In the genomic region with DNA sequence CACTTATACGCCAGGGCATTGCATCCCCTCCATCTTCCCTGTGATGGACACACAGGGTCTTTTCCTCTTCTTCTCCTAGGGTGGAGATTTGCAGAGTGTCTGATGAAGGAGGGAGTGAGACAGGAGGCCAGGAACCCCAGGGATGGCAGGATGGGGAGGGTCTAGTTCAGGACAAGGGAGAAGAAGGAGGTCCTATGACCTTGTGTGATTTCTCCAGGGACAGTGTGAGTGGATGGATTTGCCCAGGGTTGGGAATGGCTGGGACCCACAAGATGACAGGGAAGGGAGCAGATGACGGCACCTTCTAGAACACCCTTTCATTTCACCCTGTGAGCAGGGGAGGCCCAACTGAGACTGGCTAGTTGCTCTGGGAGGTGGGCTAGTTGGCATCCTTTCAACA, we compare ENCODE assay signal across 27 cellular contexts.
"Had no signal": no experiment of that assay in that cellular context is flagged by ENCODE, and none has a peak within 500 bp of the region (broad histone marks: within the 10 kb centered on the region; RNA-seq: fewer than 3 reads in every experiment).

No MANE protein-coding gene starts in this region.

- DNase-seq: stimulated activated CD4-positive, alpha-beta T cell treated with anti-CD3 and anti-CD28 coated beads, Interleukin-2, amount 100 ng/mL, for 48 hours; stimulated activated CD4-positive, alpha-beta T cell treated with anti-CD3 and anti-CD28 coated beads, Interleukin-4, amount 100 ng/mL, for 1 hour; stimulated activated CD4-positive, alpha-beta T cell treated with anti-CD3 and anti-CD28 coated beads, Interleukin-4, amount 100 ng/mL, for 24 hours; stimulated activated CD4-positive, alpha-beta T cell treated with anti-CD3 and anti-CD28 coated beads, Interleukin-4, amount 100 ng/mL, for 4 hours; stimulated activated CD8-positive, alpha-beta memory T cell treated with anti-CD3 and anti-CD28 coated beads, Interleukin-4, amount 100 ng/mL, for 48 hours; stimulated activated naive B cell treated with anti-CD40 and anti-IgM and Interleukin-4, amounts not matched to agents 10 μg/mL and 1 μg/mL and 100 μg/mL, for 72 hours; stimulated activated naive CD4-positive, alpha-beta T cell; stimulated activated naive CD4-positive, alpha-beta T cell treated with Interleukin-2 at 50 U/mL for 16 hours; stimulated activated naive CD8-positive, alpha-beta T cell treated with anti-CD3 and anti-CD28 coated beads, Interleukin-15, amount 100 ng/mL, for 72 hours; stimulated activated naive CD8-positive, alpha-beta T cell treated with anti-CD3 and anti-CD28 coated beads, Interleukin-15, Interleukin-2, amounts not matched to agents 100 U/mL and 50 U/mL, for 24 hours; stomach; testis; thyroid gland; tibial artery; transverse colon; trophoblast cell; upper lobe of left lung; upper lobe of right lung; uterus had no signal

- H3K27ac ChIP-seq: stomach, suprapubic skin, testis, thoracic aorta, thyroid gland, tibial artery, tibial nerve, transverse colon, upper lobe of left lung, upper lobe of right lung, uterus, vagina had no signal

- H3K27me3 ChIP-seq: stomach, suprapubic skin, testis, thyroid gland, tibial artery, tibial nerve, transverse colon, upper lobe of left lung, upper lobe of right lung, uterus, vagina had no signal

- H3K27me3 Mint-ChIP-seq: stimulated activated naive B cell treated with anti-CD40 and anti-IgM and Interleukin-4, amounts not matched to agents 10 μg/mL and 1 μg/mL and 100 μg/mL, for 72 hours; stimulated activated naive CD8-positive, alpha-beta T cell treated with anti-CD3 and anti-CD28 coated beads, Interleukin-15, Interleukin-2, amounts not matched to agents 100 ng/mL and 50 ng/mL, for 24 hours had no signal

- H3K4me1 Mint-ChIP-seq: stimulated activated effector memory CD8-positive, alpha-beta T cell treated with anti-CD3 and anti-CD28 coated beads, Interleukin-12 subunit alpha, Interleukin-12 subunit beta, amount 100 ng/mL, for 72 hours; stimulated activated memory B cell treated with anti-CD40 and anti-IgM and Interleukin-4, amounts not matched to agents 10 μg/mL and 1 μg/mL and 100 μg/mL, for 72 hours; stimulated activated naive B cell treated with anti-CD40 and anti-IgM and Interleukin-4, amounts not matched to agents 10 μg/mL and 1 μg/mL and 100 μg/mL, for 72 hours; stimulated activated naive CD8-positive, alpha-beta T cell treated with anti-CD3 and anti-CD28 coated beads, Interleukin-15, amount 100 ng/mL, for 72 hours had no signal

- H3K27ac Mint-ChIP-seq: stimulated activated effector memory CD8-positive, alpha-beta T cell treated with anti-CD3 and anti-CD28 coated beads, Interleukin-12 subunit alpha, Interleukin-12 subunit beta, amount 100 ng/mL, for 72 hours; stimulated activated memory B cell treated with anti-CD40 and anti-IgM and Interleukin-4, amounts not matched to agents 10 μg/mL and 1 μg/mL and 100 μg/mL, for 72 hours; stimulated activated naive B cell treated with anti-CD40 and anti-IgM and Interleukin-4, amounts not matched to agents 10 μg/mL and 1 μg/mL and 100 μg/mL, for 72 hours; stimulated activated naive CD8-positive, alpha-beta T cell treated with anti-CD3 and anti-CD28 coated beads, Interleukin-15, amount 100 ng/mL, for 72 hours; stimulated activated naive CD8-positive, alpha-beta T cell treated with anti-CD3 and anti-CD28 coated beads, Interleukin-15, Interleukin-2, amounts not matched to agents 100 ng/mL and 50 ng/mL, for 24 hours; type B pancreatic cell had no signal

- H3K36me3 ChIP-seq: stomach, suprapubic skin, thoracic aorta, thyroid gland, tibial artery, tibial nerve, transverse colon, upper lobe of left lung, upper lobe of right lung, uterus, vagina had no signal

- H3K4me3 Mint-ChIP-seq: stimulated activated effector memory CD8-positive, alpha-beta T cell treated with anti-CD3 and anti-CD28 coated beads, Interleukin-12 subunit alpha, Interleukin-12 subunit beta, amount 100 ng/mL, for 72 hours; stimulated activated memory B cell treated with anti-CD40 and anti-IgM and Interleukin-4, amounts not matched to agents 10 μg/mL and 1 μg/mL and 100 μg/mL, for 72 hours; stimulated activated naive B cell treated with anti-CD40 and anti-IgM and Interleukin-4, amounts not matched to agents 10 μg/mL and 1 μg/mL and 100 μg/mL, for 72 hours; stimulated activated naive CD8-positive, alpha-beta T cell treated with anti-CD3 and anti-CD28 coated beads, Interleukin-15, amount 100 ng/mL, for 72 hours; stimulated activated naive CD8-positive, alpha-beta T cell treated with anti-CD3 and anti-CD28 coated beads, Interleukin-15, Interleukin-2, amounts not matched to agents 100 ng/mL and 50 ng/mL, for 24 hours; type B pancreatic cell had no signal

- H3K4me3 ChIP-seq: stomach, suprapubic skin, testis, thoracic aorta, thyroid gland, tibial artery, tibial nerve, transverse colon, upper lobe of left lung, upper lobe of right lung, uterus, vagina had no signal

- ATAC-seq: stimulated activated effector memory CD8-positive, alpha-beta T cell treated with anti-CD3 and anti-CD28 coated beads, Interleukin-12 subunit alpha, Interleukin-12 subunit beta, amount 100 ng/mL, for 72 hours; stimulated activated memory B cell treated with anti-CD40 and anti-IgM and Interleukin-4, amounts not matched to agents 10 μg/mL and 1 μg/mL and 100 μg/mL, for 72 hours; stimulated activated naive B cell treated with anti-CD40 and anti-IgM and Interleukin-4, amounts not matched to agents 10 μg/mL and 1 μg/mL and 100 μg/mL, for 72 hours; stimulated activated naive CD8-positive, alpha-beta T cell treated with anti-CD3 and anti-CD28 coated beads, Interleukin-15, amount 100 ng/mL, for 72 hours; stimulated activated naive CD8-positive, alpha-beta T cell treated with anti-CD3 and anti-CD28 coated beads, Interleukin-15, Interleukin-2, amounts not matched to agents 100 U/mL and 50 U/mL, for 24 hours; upper lobe of right lung had no signal

- H3K9me3 ChIP-seq: stomach, suprapubic skin, testis, thoracic aorta, thyroid gland, tibial artery, tibial nerve, transverse colon, upper lobe of left lung, upper lobe of right lung, uterus, vagina had no signal

- H3K36me3 Mint-ChIP-seq: stimulated activated effector memory CD8-positive, alpha-beta T cell treated with anti-CD3 and anti-CD28 coated beads, Interleukin-12 subunit alpha, Interleukin-12 subunit beta, amount 100 ng/mL, for 72 hours; stimulated activated memory B cell treated with anti-CD40 and anti-IgM and Interleukin-4, amounts not matched to agents 10 μg/mL and 1 μg/mL and 100 μg/mL, for 72 hours; stimulated activated naive B cell treated with anti-CD40 and anti-IgM and Interleukin-4, amounts not matched to agents 10 μg/mL and 1 μg/mL and 100 μg/mL, for 72 hours; type B pancreatic cell had no signal

- H3K9me3 Mint-ChIP-seq: stimulated activated effector memory CD8-positive, alpha-beta T cell treated with anti-CD3 and anti-CD28 coated beads, Interleukin-12 subunit alpha, Interleukin-12 subunit beta, amount 100 ng/mL, for 72 hours; stimulated activated naive B cell treated with anti-CD40 and anti-IgM and Interleukin-4, amounts not matched to agents 10 μg/mL and 1 μg/mL and 100 μg/mL, for 72 hours; stimulated activated naive CD8-positive, alpha-beta T cell treated with anti-CD3 and anti-CD28 coated beads, Interleukin-15, Interleukin-2, amounts not matched to agents 100 ng/mL and 50 ng/mL, for 24 hours; type B pancreatic cell had no signal

- H3K4me1 ChIP-seq: stomach, testis, thyroid gland, tibial artery, tibial nerve, transverse colon, upper lobe of left lung, upper lobe of right lung, uterus had no signal
